In the genomic region with DNA sequence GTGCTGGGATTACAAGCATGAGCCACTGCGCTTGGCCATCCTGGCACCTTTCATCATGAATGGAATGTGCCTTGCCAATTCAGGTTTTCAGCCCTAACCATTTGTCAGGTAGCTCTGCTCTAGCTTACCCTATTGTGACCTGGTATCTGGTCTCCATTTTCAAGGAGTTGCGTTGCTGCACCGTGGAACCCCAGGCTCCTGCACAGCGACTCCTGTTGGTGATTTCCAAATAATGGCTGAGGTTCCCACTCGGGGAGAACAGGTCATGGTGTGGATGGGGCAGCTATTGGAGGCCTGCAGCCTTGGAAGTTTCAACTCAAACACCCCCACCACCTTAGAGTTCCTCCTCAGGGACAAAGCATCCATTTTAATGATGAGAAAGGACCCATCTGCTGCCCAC, we compare ENCODE assay signal across 19 cellular contexts. TPM values are rescaled to one million over a fixed set of nuclear protein-coding genes. Genes with fewer than 3 reads are reported as not detected.
A peak's percentile ranks its signal among the peaks of the same experiment; 100 is the strongest.
DNase-seq lines count a peak whose midpoint lies in the region; ATAC-seq and TF ChIP-seq lines count a peak whose summit lies in the region.
"Had no signal": no experiment of that assay in that cellular context is flagged by ENCODE, and none has a peak within 500 bp of the region (broad histone marks: within the 10 kb centered on the region; RNA-seq: fewer than 3 reads in every experiment).

No MANE protein-coding gene starts in this region.

- H3K4me3 ChIP-seq in WERI-Rb-1 (ENCODE audit: low read depth, low read length) (no peak overlapping the region), esophagus muscularis mucosa (no peak overlapping the region), coronary artery (no peak overlapping the region)

- DNase-seq in H9 (no peak), WERI-Rb-1 (no peak), esophagus muscularis mucosa (ENCODE audit: extremely low spot score) (peak; percentile 62), cerebellum (ENCODE audit: low spot score) (no peak), coronary artery (ENCODE audit: low spot score) (no peak)
- no peak for DNase-seq in activated CD4-positive, alpha-beta T cell treated with anti-CD3 and anti-CD28 coated beads for 36 hours
- DNase-seq: 8988T; ACHN; C1 segment of cervical spinal cord; Calu3; CD4-positive, alpha-beta T cell; DMS 273 treated with DMSO at 0.1 percent for 48 hours; GOT3; IMR-90; KG1 had no signal

- no CpG with 5 or more reads among the region's 5 CpGs for WGBS in H9 (ENCODE audit: extremely low coverage, insufficient read length, low lambda C conversion rate)
- WGBS in esophagus muscularis mucosa = 95% methylated on average over 4 of the region's 5 CpGs

- H3K56ac ChIP-seq in H9 (ENCODE audit: insufficient read length, low read depth, low read length) = no peak overlapping the region

- H3K9ac ChIP-seq in H9 (ENCODE audit: extremely low read depth, insufficient read length, low read length) = no peak overlapping the region

- H4K8ac ChIP-seq in H9 (replicated peaks; ENCODE audit: insufficient read length, low read depth, low read length) = no peak overlapping the region

- TF ChIP-seq POLR2A in esophagus muscularis mucosa (IDR thresholded peaks at IDR 0.05; ENCODE audit: low read depth) = no peak

- H4K20me1 ChIP-seq in H9 (ENCODE audit: control insufficient read depth, insufficient read depth, insufficient read length) = no peaks in the 10 kb centered on the region

- no peak overlapping the region for H2BK12ac ChIP-seq in H9 (ENCODE audit: insufficient read length, low read depth, low read length)

- H3K27ac ChIP-seq in 22Rv1 (no peak overlapping the region), H9 (ENCODE audit: insufficient read length, low read depth, low read length) (no peak overlapping the region), WERI-Rb-1 (no peak overlapping the region), esophagus muscularis mucosa (replicated peaks in 1 of 4) (no peak overlapping the region), coronary artery (no peak overlapping the region)

- no peak overlapping the region for H2BK120ac ChIP-seq in H9 (ENCODE audit: low read depth, low read length, poor library complexity, severe bottlenecking)

- POLR2A ChIA-PET in activated CD4-positive, alpha-beta T cell treated with anti-CD3 and anti-CD28 coated beads for 36 hours (lab: Charles Lee) = no interaction called here

- H3K4me1 Mint-ChIP-seq in H9 = peaks cover 27 to 33% of the 10 kb centered on the region in 2 experiments
- H3K4me1 Mint-ChIP-seq in activated CD4-positive, alpha-beta T cell treated with anti-CD3 and anti-CD28 coated beads for 36 hours = peaks cover 10% of the 10 kb centered on the region
- H3K4me1 Mint-ChIP-seq: B cell had no signal

- H3K9me3 ChIP-seq in H9 (ENCODE audit: control insufficient read depth, low read depth, low read length) (no peaks in the 10 kb centered on the region), WERI-Rb-1 (ENCODE audit: severe bottlenecking) (no peaks in the 10 kb centered on the region), esophagus muscularis mucosa (no peaks in the 10 kb centered on the region)

- H3K23ac ChIP-seq in H9 (ENCODE audit: insufficient read length, low read depth, low read length) = no peak overlapping the region

- no peak for TF ChIP-seq EP300 in esophagus muscularis mucosa (IDR thresholded peaks at IDR 0.05)

- H3K18ac ChIP-seq in H9 (ENCODE audit: insufficient read length, low read depth, low read length) = no peak overlapping the region

- H3K23me2 ChIP-seq in H9 (ENCODE audit: insufficient read length, low read depth, low read length, poor library complexity, severe bottlenecking) = no peaks in the 10 kb centered on the region

- H3K4me2 ChIP-seq in H9 (ENCODE audit: insufficient read depth, insufficient read length, low read length) = no peak overlapping the region

- H3K4me1 ChIP-seq in H9 (ENCODE audit: insufficient read depth, low read length) (peaks cover 10% of the 10 kb centered on the region), esophagus muscularis mucosa (no peaks in the 10 kb centered on the region)

- H4K5ac ChIP-seq in H9 (ENCODE audit: insufficient read length, low read depth, low read length) = no peak overlapping the region

- no peak overlapping the region for H3K4ac ChIP-seq in H9 (ENCODE audit: low read depth, low read length)

- H2BK20ac ChIP-seq in H9 (ENCODE audit: low read depth, low read length, poor library complexity, severe bottlenecking) = no peak overlapping the region

- H3K27me3 ChIP-seq in H9 (ENCODE audit: insufficient read depth, low read length) (no peaks in the 10 kb centered on the region), WERI-Rb-1 (ENCODE audit: insufficient read depth, low read depth, severe bottlenecking) (no peaks in the 10 kb centered on the region), esophagus muscularis mucosa (peaks cover 0 to 50% (median 1%) of the 10 kb centered on the region in 4 donors)

- no peak overlapping the region for H3K4me3 Mint-ChIP-seq in H9
- no peak overlapping the region for H3K4me3 Mint-ChIP-seq in activated CD4-positive, alpha-beta T cell treated with anti-CD3 and anti-CD28 coated beads for 36 hours
- H3K4me3 Mint-ChIP-seq: B cell; CD4-positive, alpha-beta T cell had no signal

- intact Hi-C loops in esophagus muscularis mucosa (cut with DNase I) = no loop called here
- intact Hi-C loops in activated CD4-positive, alpha-beta T cell treated with anti-CD3 and anti-CD28 coated beads for 36 hours (cut with DNase I, micrococcal nuclease) = no loop called here

- no peak overlapping the region for H3T11ph ChIP-seq in H9 (ENCODE audit: low read length)

- no peak overlapping the region for H3K14ac ChIP-seq in H9 (ENCODE audit: insufficient read depth, low read length)

- peaks cover 2% of the 10 kb centered on the region for H3K27me3 Mint-ChIP-seq in H9 (ENCODE audit: low read depth)
- peaks cover 33% of the 10 kb centered on the region for H3K27me3 Mint-ChIP-seq in activated CD4-positive, alpha-beta T cell treated with anti-CD3 and anti-CD28 coated beads for 36 hours

- H2BK5ac ChIP-seq in H9 (ENCODE audit: insufficient read length, low read length) = no peak overlapping the region

- TF ChIP-seq CTCF in 22Rv1 (IDR thresholded peaks at IDR 0.05) = peak; percentile 32
- TF ChIP-seq CTCF in H9 (conservative IDR thresholded peaks at IDR 0.05) = peak; percentile 30; the same call in 1 of the 3 replicates
- 0 out of 2 replicates have a peak, but pooled peaks have one; percentile 20 for TF ChIP-seq CTCF in WERI-Rb-1 (IDR thresholded peaks at IDR 0.05; ENCODE audit: low read depth, low read length)
- TF ChIP-seq CTCF in esophagus muscularis mucosa (IDR thresholded peaks at IDR 0.05) = no peak
- no peak for TF ChIP-seq CTCF in coronary artery (IDR thresholded peaks at IDR 0.05)

- CTCF ChIA-PET in activated CD4-positive, alpha-beta T cell treated with anti-CD3 and anti-CD28 coated beads for 36 hours (lab: Charles Lee) = no interaction called here

- H3K79me1 ChIP-seq in H9 (ENCODE audit: insufficient read depth, low read depth, low read length, poor library complexity, severe bottlenecking) = no peaks in the 10 kb centered on the region

- H3K36me3 ChIP-seq in WERI-Rb-1 (no peaks in the 10 kb centered on the region), esophagus muscularis mucosa (no peaks in the 10 kb centered on the region)

- H2AK5ac ChIP-seq in H9 (ENCODE audit: insufficient read length, low read length) = no peak overlapping the region

- no peaks in the 10 kb centered on the region for H3K79me2 ChIP-seq in H9 (ENCODE audit: insufficient read depth, low read length)

- no peak overlapping the region; a peak in 1 of 7 replicates for H3K27ac Mint-ChIP-seq in H9
- H3K27ac Mint-ChIP-seq in activated CD4-positive, alpha-beta T cell treated with anti-CD3 and anti-CD28 coated beads for 36 hours = no peak overlapping the region
- H3K27ac Mint-ChIP-seq: B cell; CD4-positive, alpha-beta T cell had no signal

- no peak overlapping the region for H2AFZ ChIP-seq in H9 (ENCODE audit: low read length)

- ATAC-seq in GM21786 (IDR thresholded peaks at IDR 0.05; ENCODE audit: unreplicated experiment) = no peak
- ATAC-seq in activated CD4-positive, alpha-beta T cell treated with anti-CD3 and anti-CD28 coated beads for 36 hours = no peak
- ATAC-seq: HCT116 had no signal

- H4K91ac ChIP-seq in H9 (ENCODE audit: insufficient read length, low read depth, low read length) = no peak overlapping the region

- H2BK15ac ChIP-seq in H9 (ENCODE audit: low read depth, low read length) = no peak overlapping the region

- H3K9me3 Mint-ChIP-seq in H9 = no peaks in the 10 kb centered on the region; a peak in 1 of 5 replicates
- no peaks in the 10 kb centered on the region for H3K9me3 Mint-ChIP-seq in activated CD4-positive, alpha-beta T cell treated with anti-CD3 and anti-CD28 coated beads for 36 hours (ENCODE audit: low read depth)
- H3K9me3 Mint-ChIP-seq: CD4-positive, alpha-beta T cell had no signal

- H3K36me3 Mint-ChIP-seq in H9 (ENCODE audit: insufficient read depth in 1 of 3, low read depth in 3 of 3) = no peaks in the 10 kb centered on the region; a peak in 1 of 7 replicates
- no peaks in the 10 kb centered on the region for H3K36me3 Mint-ChIP-seq in activated CD4-positive, alpha-beta T cell treated with anti-CD3 and anti-CD28 coated beads for 36 hours (ENCODE audit: low read depth)

RNA-seq across cellular contexts. Expression of a gene that starts 18.7 kb away (rescaled TPM):
- total RNA-seq in H9 (2021) (82.2 and 85.5 TPM in 2 replicates), esophagus muscularis mucosa (not detected), cerebellum (1.3 TPM)
- under 1 TPM; 0.71 to 0.74 TPM for total RNA-seq in activated CD4-positive, alpha-beta T cell treated with anti-CD3 and anti-CD28 coated beads for 36 hours
- total RNA-seq: B cell had no signal

Comparison
In these comparisons a context has a peak if more than half of its experiments do, and no peak if none do; other contexts are left out.
1. CTCF ChIP-seq: peak in 22Rv1 (single experiment), H9 (single experiment) and WERI-Rb-1 (single experiment); none in esophagus muscularis mucosa (0 of 3) and coronary artery (single experiment).
2. RNA of a gene that starts 18.7 kb away (total RNA-seq): 82.2 to 85.5 TPM in H9; 1.3 TPM in cerebellum (single experiment), 0.71 to 0.74 TPM in activated CD4-positive, alpha-beta T cell treated with anti-CD3 and anti-CD28 coated beads for 36 hours and not detected in esophagus muscularis mucosa; every median in the first group is over 10 times any median in the second.